In genomic region chr9:134533850-134534585, GRCh38 we compare ENCODE assay signal across 12 cellular contexts.
DNase-seq lines count a peak whose midpoint lies in the region; ATAC-seq, FAIRE-seq and TF ChIP-seq lines count a peak whose summit lies in the region.
"Had no signal": no experiment of that assay in that cellular context is flagged by ENCODE, and none has a peak within 500 bp of the region (broad histone marks: within the 10 kb centered on the region; RNA-seq: fewer than 3 reads in every experiment).

No MANE protein-coding gene starts in this region.

- no peak for FAIRE-seq in GM12892 (lab: Jason Lieb, UNC)
- FAIRE-seq: RCC 7860 had no signal

- intact Hi-C loops in sciatic nerve (cut with DNase I): no loop called here

- ATAC-seq in sciatic nerve (peak; percentile 41), left lobe of liver (no peak)

- TF ChIP-seq POLR2A in GM12892 (IDR thresholded peaks at IDR 0.05; ENCODE audit: low read depth, low read length): no peak

- DNase-seq in H4 (ENCODE audit: low spot score): peak; percentile 59
- DNase-seq in anterior cingulate cortex (lab: John Stamatoyannopoulos, UW): peak in 33 of 58 donors; percentile 4 to 64 (median 37)
- DNase-seq in inferior parietal cortex (ENCODE audit: extremely low spot score): peak; percentile 45
- peak; percentile 55 for DNase-seq in sciatic nerve (ENCODE audit: low spot score)
- no peak for DNase-seq in left lobe of liver (ENCODE audit: low spot score)
- no peak for DNase-seq in activated effector memory CD4-positive, alpha-beta T cell treated with Interleukin-2 at 50 U/mL for 16 hours
- no peak for DNase-seq in GM12892 (ENCODE audit: insufficient read length)
- no peak for DNase-seq in hepatic stellate cell (ENCODE audit: low spot score)
- DNase-seq: central memory CD4-positive, alpha-beta T cell; NCI-H748 treated with DMSO at 0.1 percent for 48 hours; nephron progenitor cell had no signal

Comparison
In these comparisons a context has a peak if more than half of its experiments do, and no peak if none do; other contexts are left out.
1. DNase-seq: peak in H4 (single experiment), anterior cingulate cortex (33 of 58), inferior parietal cortex (single experiment) and sciatic nerve (single experiment); none in left lobe of liver (single experiment), activated effector memory CD4-positive, alpha-beta T cell treated with Interleukin-2 at 50 U/mL for 16 hours (single experiment), GM12892 (single experiment) and hepatic stellate cell (single experiment).